In the genomic region with DNA sequence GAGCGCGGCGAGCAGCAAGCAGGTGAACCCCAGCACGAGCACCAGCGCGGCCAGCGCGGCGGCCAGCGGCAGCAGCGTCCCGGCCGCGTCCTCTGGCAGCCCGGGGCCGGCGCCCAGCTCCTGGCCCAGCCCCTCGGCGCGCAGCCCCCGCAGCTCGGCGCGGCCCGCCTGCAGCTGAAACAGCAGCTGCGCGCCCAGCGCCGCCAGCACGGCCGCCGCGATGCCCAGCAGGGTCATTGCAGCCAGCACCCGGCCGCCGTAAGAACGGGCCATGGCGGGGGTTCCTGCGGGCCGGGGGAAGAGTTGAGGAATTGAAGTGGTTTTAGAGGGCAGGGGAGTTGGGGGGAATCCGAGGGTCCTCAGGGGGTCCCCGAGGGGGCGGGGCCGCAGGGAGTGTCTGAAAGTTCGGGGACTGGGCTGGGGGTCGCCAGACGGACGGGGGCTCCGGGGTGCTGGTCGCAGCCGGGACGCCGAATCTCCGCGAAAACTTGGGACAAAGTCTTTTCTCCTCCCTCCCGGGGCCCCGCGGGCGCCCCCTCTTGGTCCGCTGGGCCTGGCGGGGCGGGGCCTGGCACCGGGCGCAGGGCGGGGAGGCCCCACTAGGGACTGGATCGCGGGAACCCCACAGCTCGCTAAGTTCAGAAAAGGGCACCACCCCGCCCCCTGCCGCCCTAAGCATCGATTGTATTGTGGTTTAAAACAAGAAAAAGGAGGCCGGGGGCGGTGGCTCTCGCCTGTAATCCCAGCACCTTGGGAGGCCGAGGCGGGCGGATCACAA, we compare ENCODE assay signal across 8 cellular contexts. TPM values are rescaled to one million over a fixed set of nuclear protein-coding genes. Genes with fewer than 3 reads are reported as not detected.
DNase-seq lines count a peak whose midpoint lies in the region; ATAC-seq and TF ChIP-seq lines count a peak whose summit lies in the region.

Gene TMEM221, minus strand, starts transcription at position 479 of the 778 bp plus-strand sequence. Its CDS starts 206 bp downstream, at position 273.

- peak within 1 kb of the TSS; percentile 95 for H3K4me2 ChIP-seq in smooth muscle cell

- no peak within 1 kb of the TSS for H3K9ac ChIP-seq in smooth muscle cell (ENCODE audit: low read depth)

- CTCF ChIA-PET in activated naive CD4-positive, alpha-beta T cell treated with anti-CD3 and anti-CD28 coated beads, Interleukin-2, amount 10 ng/mL, durations not matched to agents 7 days and 5 days (lab: Charles Lee) = interaction anchor here (0.5 to 1.5 kb wide), 5 partner anchors 7 to 42 kb away, joined by 3 to 5 read pairs (median 3); no protein-coding TSS in a partner anchor

- peak within 1 kb of the TSS; percentile 37 for H3K4me3 Mint-ChIP-seq in activated naive CD4-positive, alpha-beta T cell treated with anti-CD3 and anti-CD28 coated beads, Interleukin-2, amount 10 ng/mL, durations not matched to agents 7 days and 5 days

- no peak for ATAC-seq in HG03095 (IDR thresholded peaks at IDR 0.05; ENCODE audit: unreplicated experiment)

- no peaks in the 10 kb centered on the region for H3K9me3 Mint-ChIP-seq in activated naive CD4-positive, alpha-beta T cell treated with anti-CD3 and anti-CD28 coated beads, Interleukin-2, amount 10 ng/mL, durations not matched to agents 7 days and 5 days

- DNase-seq in DMS 273 (lab: John Stamatoyannopoulos, UW; ENCODE audit: unreplicated experiment) (peak; percentile 80), DMS 273 treated with DMSO at 0.1 percent for 48 hours (lab: John Stamatoyannopoulos, UW) (no peak), RPMI8226 (peak; percentile 46), right atrium auricular region (ENCODE audit: low spot score) (peak; percentile 66), smooth muscle cell (lab: John Stamatoyannopoulos, UW; ENCODE audit: unreplicated experiment) (peak; percentile 7), cerebellum (ENCODE audit: low spot score) (no peak)
- DNase-seq in activated naive CD4-positive, alpha-beta T cell treated with anti-CD3 and anti-CD28 coated beads, Interleukin-2, amount 10 ng/mL, durations not matched to agents 7 days and 5 days = peak; percentile 70

- 5% methylated on average over 61 of the region's 77 CpGs for WGBS in smooth muscle cell (ENCODE audit: low lambda C conversion rate)

- H3K27me3 Mint-ChIP-seq in activated naive CD4-positive, alpha-beta T cell treated with anti-CD3 and anti-CD28 coated beads, Interleukin-2, amount 10 ng/mL, durations not matched to agents 7 days and 5 days = peaks cover 24% of the 10 kb centered on the region

- H3K9me3 ChIP-seq in right atrium auricular region = no peaks in the 10 kb centered on the region
- no peaks in the 10 kb centered on the region for H3K9me3 ChIP-seq in smooth muscle cell (replicated peaks; ENCODE audit: low read depth)

- H3K27ac Mint-ChIP-seq in activated naive CD4-positive, alpha-beta T cell treated with anti-CD3 and anti-CD28 coated beads, Interleukin-2, amount 10 ng/mL, durations not matched to agents 7 days and 5 days = no peak within 1 kb of the TSS

- no peak within 1 kb of the TSS for H2AFZ ChIP-seq in smooth muscle cell (ENCODE audit: low read depth)

- H3K4me1 Mint-ChIP-seq in activated naive CD4-positive, alpha-beta T cell treated with anti-CD3 and anti-CD28 coated beads, Interleukin-2, amount 10 ng/mL, durations not matched to agents 7 days and 5 days = peaks cover 19% of the 10 kb centered on the region

- no peaks in the 10 kb centered on the region for H3K36me3 Mint-ChIP-seq in activated naive CD4-positive, alpha-beta T cell treated with anti-CD3 and anti-CD28 coated beads, Interleukin-2, amount 10 ng/mL, durations not matched to agents 7 days and 5 days

- TF ChIP-seq CTCF in right atrium auricular region (IDR thresholded peaks at IDR 0.05) (peak; percentile 46 to 68), smooth muscle cell (IDR thresholded peaks at IDR 0.05; ENCODE audit: borderline replicate concordance, insufficient read depth, poor library complexity, severe bottlenecking) (peak; percentile 61)

- H3K36me3 ChIP-seq in right atrium auricular region (no peaks in the 10 kb centered on the region), smooth muscle cell (ENCODE audit: low read depth) (no peaks in the 10 kb centered on the region)

- H3K4me3 ChIP-seq in right atrium auricular region = peak within 1 kb of the TSS; percentile 33 to 59
- H3K4me3 ChIP-seq in smooth muscle cell = peak within 1 kb of the TSS; percentile 64

- H3F3A ChIP-seq in smooth muscle cell (ENCODE audit: low read depth) = no peaks in the 10 kb centered on the region

- H3K27me3 ChIP-seq in right atrium auricular region (no peaks in the 10 kb centered on the region), smooth muscle cell (ENCODE audit: low read depth) (peaks cover 11% of the 10 kb centered on the region)

- H3K79me2 ChIP-seq in smooth muscle cell (ENCODE audit: low read depth) = no peaks in the 10 kb centered on the region

- H3K4me1 ChIP-seq in right atrium auricular region (peaks cover 0 to 10% of the 10 kb centered on the region in 2 donors), smooth muscle cell (ENCODE audit: low read depth) (no peaks in the 10 kb centered on the region)

- H4K20me1 ChIP-seq in smooth muscle cell (ENCODE audit: low read depth) = no peaks in the 10 kb centered on the region

- H3K27ac ChIP-seq in right atrium auricular region (no peak within 1 kb of the TSS), smooth muscle cell (ENCODE audit: low read depth) (no peak within 1 kb of the TSS)

RNA-seq across cellular contexts. Expression of gene TMEM221, which starts in this region (rescaled TPM):
- total RNA-seq in right atrium auricular region = under 1 TPM; 0.30 to 0.51 TPM
- total RNA-seq in smooth muscle cell = 0.31 and 1.5 TPM in 2 replicates
- 0.63 and 1.5 TPM in 2 replicates for polyA plus RNA-seq in smooth muscle cell
- 0.45 TPM for total RNA-seq in cerebellum

Comparison
In these comparisons a context has a peak if more than half of its experiments do, and no peak if none do; other contexts are left out.
1. DNase-seq: peak in DMS 273 (single experiment), RPMI8226 (single experiment), activated naive CD4-positive, alpha-beta T cell treated with anti-CD3 and anti-CD28 coated beads, Interleukin-2, amount 10 ng/mL, durations not matched to agents 7 days and 5 days (single experiment) and smooth muscle cell (single experiment); none in DMS 273 treated with DMSO at 0.1 percent for 48 hours (single experiment) and cerebellum (single experiment).
2. Peak in DNase-seq and H3K4me3 ChIP-seq in right atrium auricular region; RNA of the gene not detected or under 1 TPM.